In genomic region chr10:35424680-35425285, GRCh38 we compare ENCODE assay signal across 15 cellular contexts.
DNase-seq lines count a peak whose midpoint lies in the region; TF ChIP-seq lines count a peak whose summit lies in the region.
"Had no signal": no experiment of that assay in that cellular context is flagged by ENCODE, and none has a peak within 500 bp of the region (broad histone marks: within the 10 kb centered on the region; RNA-seq: fewer than 3 reads in every experiment).

No MANE protein-coding gene starts in this region.

- no peaks in the 10 kb centered on the region for H3K9me3 Mint-ChIP-seq in chondrocyte (ENCODE audit: low read depth)
- H3K9me3 Mint-ChIP-seq: effector memory CD8-positive, alpha-beta T cell had no signal

- no peak overlapping the region for H3K4me3 ChIP-seq in HEK293 (ENCODE audit: low read depth, low read length)

- POLR2A ChIA-PET in HEK293 (lab: Yijun Ruan, JAX): no interaction called here

- H3K27ac ChIP-seq in HEK293 (ENCODE audit: extremely low read depth, low read depth, low read length): no peak overlapping the region
- peak overlapping the region; percentile 81 for H3K27ac ChIP-seq in substantia nigra (ENCODE audit: low read depth, low read length, poor library complexity, severe bottlenecking)

- H3K4me1 Mint-ChIP-seq in chondrocyte (ENCODE audit: low read depth): peaks cover 64% of the 10 kb centered on the region

- no peaks in the 10 kb centered on the region for H3K27me3 Mint-ChIP-seq in chondrocyte (ENCODE audit: low read depth)
- H3K27me3 Mint-ChIP-seq: effector memory CD8-positive, alpha-beta T cell had no signal

- no peaks in the 10 kb centered on the region for H3K36me3 ChIP-seq in HEK293 (ENCODE audit: control insufficient read depth in 2 of 2, insufficient read depth in 1 of 2, low read length in 2 of 2)
- H3K36me3 ChIP-seq: neutrophil had no signal

- peaks cover 7% of the 10 kb centered on the region for H3K4me1 ChIP-seq in HEK293 (ENCODE audit: control insufficient read depth, insufficient read depth, low read length)

- H3K36me3 Mint-ChIP-seq in chondrocyte (ENCODE audit: low read depth): no peaks in the 10 kb centered on the region

- TF ChIP-seq CTCF in HEK293 (tag by site-specific recombination; IDR thresholded peaks at IDR 0.05) (no peak), chondrocyte (IDR thresholded peaks at IDR 0.05) (no peak)

- no peak overlapping the region for H3K4me3 Mint-ChIP-seq in chondrocyte (ENCODE audit: unreplicated experiment)
- H3K4me3 Mint-ChIP-seq: effector memory CD8-positive, alpha-beta T cell had no signal

- CTCF ChIA-PET in HEK293 (lab: Yijun Ruan, JAX): interaction anchor here (1.0 kb wide), 1 partner anchor 138 kb away, joined by 3 read pairs; no protein-coding TSS in a partner anchor

- H3K27ac Mint-ChIP-seq in chondrocyte (ENCODE audit: unreplicated experiment): peak overlapping the region; percentile 84
- H3K27ac Mint-ChIP-seq: effector memory CD8-positive, alpha-beta T cell had no signal

- DNase-seq in chondrocyte (ENCODE audit: low spot score) (no peak), mucosa of gallbladder (ENCODE audit: low spot score) (peak; percentile 38), substantia nigra (lab: John Stamatoyannopoulos, UW) (no peak), retina (no peak), pons (ENCODE audit: low spot score) (no peak), HPDE6-E6E7 (ENCODE audit: extremely low spot score) (no peak)
- no peak for DNase-seq in stimulated activated CD4-positive, alpha-beta T cell treated with anti-CD3 and anti-CD28 coated beads, Interleukin-4, amount 100 ng/mL, for 1 hour
- DNase-seq: effector memory CD8-positive, alpha-beta T cell; GF-D8; MM.1S; NCI-H2029; NCI-H774; stimulated activated CD4-positive, alpha-beta T cell treated with anti-CD3 and anti-CD28 coated beads, Interleukin-12 subunit alpha, Interleukin-12 subunit beta, amount 100 ng/mL, for 4 hours had no signal

- no peaks in the 10 kb centered on the region for H3K9me3 ChIP-seq in HEK293 (ENCODE audit: control insufficient read depth, insufficient read depth, low read depth, low read length)
- H3K9me3 ChIP-seq: neutrophil had no signal

TF ChIP-seq in HEK293, 187 proteins besides CTCF, POLR2A, EP300 and RAD21:
- TF ChIP-seq, protein P1, sequence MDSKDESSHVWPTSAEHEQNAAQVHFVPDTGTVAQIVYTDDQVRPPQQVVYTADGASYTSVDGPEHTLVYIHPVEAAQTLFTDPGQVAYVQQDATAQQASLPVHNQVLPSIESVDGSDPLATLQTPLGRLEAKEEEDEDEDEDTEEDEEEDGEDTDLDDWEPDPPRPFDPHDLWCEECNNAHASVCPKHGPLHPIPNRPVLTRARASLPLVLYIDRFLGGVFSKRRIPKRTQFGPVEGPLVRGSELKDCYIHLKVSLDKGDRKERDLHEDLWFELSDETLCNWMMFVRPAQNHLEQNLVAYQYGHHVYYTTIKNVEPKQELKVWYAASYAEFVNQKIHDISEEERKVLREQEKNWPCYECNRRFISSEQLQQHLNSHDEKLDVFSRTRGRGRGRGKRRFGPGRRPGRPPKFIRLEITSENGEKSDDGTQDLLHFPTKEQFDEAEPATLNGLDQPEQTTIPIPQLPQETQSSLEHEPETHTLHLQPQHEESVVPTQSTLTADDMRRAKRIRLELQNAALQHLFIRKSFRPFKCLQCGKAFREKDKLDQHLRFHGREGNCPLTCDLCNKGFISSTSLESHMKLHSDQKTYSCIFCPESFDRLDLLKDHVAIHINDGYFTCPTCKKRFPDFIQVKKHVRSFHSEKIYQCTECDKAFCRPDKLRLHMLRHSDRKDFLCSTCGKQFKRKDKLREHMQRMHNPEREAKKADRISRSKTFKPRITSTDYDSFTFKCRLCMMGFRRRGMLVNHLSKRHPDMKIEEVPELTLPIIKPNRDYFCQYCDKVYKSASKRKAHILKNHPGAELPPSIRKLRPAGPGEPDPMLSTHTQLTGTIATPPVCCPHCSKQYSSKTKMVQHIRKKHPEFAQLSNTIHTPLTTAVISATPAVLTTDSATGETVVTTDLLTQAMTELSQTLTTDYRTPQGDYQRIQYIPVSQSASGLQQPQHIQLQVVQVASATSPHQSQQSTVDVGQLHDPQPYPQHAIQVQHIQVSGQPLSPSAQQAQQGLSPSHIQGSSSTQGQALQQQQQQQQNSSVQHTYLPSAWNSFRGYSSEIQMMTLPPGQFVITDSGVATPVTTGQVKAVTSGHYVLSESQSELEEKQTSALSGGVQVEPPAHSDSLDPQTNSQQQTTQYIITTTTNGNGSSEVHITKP (tag by site-specific recombination; IDR thresholded peaks at IDR 0.05): peak; percentile 91
- TF ChIP-seq ZNF776 (tag by site-specific recombination; IDR thresholded peaks at IDR 0.05; ENCODE audit: borderline replicate concordance): no peak
TF ChIP-seq in HEK293: peak in this region for 1.
